12 cellular contexts compared by ENCODE assay signal in genomic region chr16:23901178-23902131, GRCh38.
DNase-seq lines count a peak whose midpoint lies in the region; ATAC-seq and TF ChIP-seq lines count a peak whose summit lies in the region.
"Had no signal": no experiment of that assay in that cellular context is flagged by ENCODE, and none has a peak within 500 bp of the region (broad histone marks: within the 10 kb centered on the region; RNA-seq: fewer than 3 reads in every experiment).

No MANE protein-coding gene starts in this region.

- H3K4me3 Mint-ChIP-seq in activated naive CD4-positive, alpha-beta T cell treated with anti-CD3 and anti-CD28 coated beads, Interleukin-2, amount 50 U/mL, for 24 hours = peak overlapping the region; percentile 41
- H3K4me3 Mint-ChIP-seq in T-cell = peak overlapping the region; percentile 1 to 73 (median 14)
- peak overlapping the region; percentile 16 to 47 for H3K4me3 Mint-ChIP-seq in stimulated activated naive CD8-positive, alpha-beta T cell treated with anti-CD3 and anti-CD28 coated beads, Interleukin-15, amount 100 ng/mL, for 72 hours

- no peak for DNase-seq in activated naive CD4-positive, alpha-beta T cell (lab: John Stamatoyannopoulos, UW)
- DNase-seq in T-cell (peak in 3 of 34 experiments; percentile 4 to 15 (median 8)), erythroblast (lab: John Stamatoyannopoulos, UW) (peak; percentile 71 to 85), superior temporal gyrus (ENCODE audit: extremely low spot score) (no peak)
- DNase-seq in stimulated activated naive CD8-positive, alpha-beta T cell treated with anti-CD3 and anti-CD28 coated beads, Interleukin-15, amount 100 ng/mL, for 72 hours = no peak
- no peak for DNase-seq in activated CD8-positive, alpha-beta memory T cell treated with anti-CD3 and anti-CD28 coated beads, Interleukin-2, amount 50 U/mL, for 4 hours
- DNase-seq: activated effector memory CD4-positive, alpha-beta T cell treated with Interleukin-2 at 50 U/mL for 16 hours; colonic mucosa; foreskin keratinocyte; pancreas had no signal

- H3K27ac Mint-ChIP-seq in activated naive CD4-positive, alpha-beta T cell treated with anti-CD3 and anti-CD28 coated beads, Interleukin-2, amount 50 U/mL, for 24 hours = peak overlapping the region; percentile 36
- peak overlapping the region; percentile 25 to 79 for H3K27ac Mint-ChIP-seq in T-cell
- peak overlapping the region; percentile 2 to 63 for H3K27ac Mint-ChIP-seq in stimulated activated naive CD8-positive, alpha-beta T cell treated with anti-CD3 and anti-CD28 coated beads, Interleukin-15, amount 100 ng/mL, for 72 hours

- no peaks in the 10 kb centered on the region for H3K9me3 Mint-ChIP-seq in activated naive CD4-positive, alpha-beta T cell treated with anti-CD3 and anti-CD28 coated beads, Interleukin-2, amount 50 U/mL, for 24 hours
- no peaks in the 10 kb centered on the region for H3K9me3 Mint-ChIP-seq in T-cell
- H3K9me3 Mint-ChIP-seq in stimulated activated naive CD8-positive, alpha-beta T cell treated with anti-CD3 and anti-CD28 coated beads, Interleukin-15, amount 100 ng/mL, for 72 hours = no peaks in the 10 kb centered on the region

- no peaks in the 10 kb centered on the region for H3K27me3 Mint-ChIP-seq in activated naive CD4-positive, alpha-beta T cell treated with anti-CD3 and anti-CD28 coated beads, Interleukin-2, amount 50 U/mL, for 24 hours
- no peaks in the 10 kb centered on the region for H3K27me3 Mint-ChIP-seq in T-cell
- no peaks in the 10 kb centered on the region for H3K27me3 Mint-ChIP-seq in stimulated activated naive CD8-positive, alpha-beta T cell treated with anti-CD3 and anti-CD28 coated beads, Interleukin-15, amount 100 ng/mL, for 72 hours

- peaks cover 3% of the 10 kb centered on the region for H3K36me3 Mint-ChIP-seq in activated naive CD4-positive, alpha-beta T cell treated with anti-CD3 and anti-CD28 coated beads, Interleukin-2, amount 50 U/mL, for 24 hours
- H3K36me3 Mint-ChIP-seq in T-cell = no peaks in the 10 kb centered on the region

- CTCF ChIA-PET in T-cell (lab: Charles Lee) = interaction anchor here in 1 of 2 donors (0.6 kb wide), 2 partner anchors 78 to 82 kb away, joined by 3 read pairs; no protein-coding TSS in a partner anchor

- POLR2A ChIA-PET in T-cell (lab: Charles Lee) = no interaction called here

- H3K4me1 Mint-ChIP-seq in activated naive CD4-positive, alpha-beta T cell treated with anti-CD3 and anti-CD28 coated beads, Interleukin-2, amount 50 U/mL, for 24 hours = peaks cover 82% of the 10 kb centered on the region
- peaks cover 81 to 85% (median 83%) of the 10 kb centered on the region in 3 donors for H3K4me1 Mint-ChIP-seq in T-cell
- H3K4me1 Mint-ChIP-seq in stimulated activated naive CD8-positive, alpha-beta T cell treated with anti-CD3 and anti-CD28 coated beads, Interleukin-15, amount 100 ng/mL, for 72 hours = peaks cover 77% of the 10 kb centered on the region

- peak in 1 of 4 experiments; percentile 39 for ATAC-seq in T-cell (replicated peaks in 1 of 4)
- no peak for ATAC-seq in stimulated activated naive CD8-positive, alpha-beta T cell treated with anti-CD3 and anti-CD28 coated beads, Interleukin-15, amount 100 ng/mL, for 72 hours
- no peak for ATAC-seq in HG02840 (IDR thresholded peaks at IDR 0.05; ENCODE audit: low FRiP score, unreplicated experiment)
- ATAC-seq: foreskin keratinocyte, pancreas had no signal

- TF ChIP-seq POLR2A in erythroblast (IDR thresholded peaks at IDR 0.05; ENCODE audit: low read length) = no peak

Comparison
In these comparisons a context has a peak if more than half of its experiments do, and no peak if none do; other contexts are left out.
1. DNase-seq: peak in erythroblast (2 of 2); none in activated naive CD4-positive, alpha-beta T cell (0 of 4), stimulated activated naive CD8-positive, alpha-beta T cell treated with anti-CD3 and anti-CD28 coated beads, Interleukin-15, amount 100 ng/mL, for 72 hours (0 of 2), superior temporal gyrus (single experiment) and activated CD8-positive, alpha-beta memory T cell treated with anti-CD3 and anti-CD28 coated beads, Interleukin-2, amount 50 U/mL, for 4 hours (single experiment).
2. Peak in every context shown above with its lines, with median percentiles within 50 percentile points of each other: H3K27ac Mint-ChIP-seq and H3K4me3 Mint-ChIP-seq.